In the genomic region with DNA sequence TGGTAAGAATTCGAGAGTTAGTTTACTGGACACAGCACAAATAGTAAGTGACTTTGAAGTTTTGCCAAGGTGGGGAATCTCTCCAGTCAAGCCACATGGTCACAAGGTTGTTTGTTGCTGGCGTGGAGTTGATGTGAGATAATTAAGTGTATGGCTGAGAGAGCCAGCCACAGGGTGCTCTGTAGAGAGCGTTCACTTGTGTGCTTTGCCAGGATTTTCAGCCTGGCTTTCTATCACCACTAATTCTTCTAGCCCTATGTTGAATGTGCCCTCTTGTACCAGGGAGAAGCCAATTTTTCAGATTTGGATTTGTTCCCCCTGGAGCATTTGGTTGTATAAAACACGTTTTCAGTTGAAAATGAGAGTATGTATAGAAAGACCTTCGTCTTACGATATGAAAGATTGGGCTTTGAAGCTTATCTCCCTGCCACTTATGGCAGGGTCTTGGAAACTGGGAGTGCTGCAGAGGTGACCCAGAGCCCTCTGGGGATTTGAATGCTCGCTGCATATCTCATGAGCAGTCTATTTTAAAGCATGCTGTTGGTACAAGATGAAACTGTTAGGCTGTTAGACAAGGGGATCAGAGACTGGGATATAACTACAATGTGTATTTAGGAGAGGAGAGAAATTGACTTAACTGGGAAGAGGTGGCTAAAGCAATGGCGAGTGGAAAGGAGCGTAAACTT, we compare ENCODE assay signal across 17 cellular contexts. TPM values are rescaled to one million over a fixed set of nuclear protein-coding genes. Genes with fewer than 3 reads are reported as not detected.
DNase-seq lines count a peak whose midpoint lies in the region; ATAC-seq, FAIRE-seq and TF ChIP-seq lines count a peak whose summit lies in the region.
"Had no signal": no experiment of that assay in that cellular context is flagged by ENCODE, and none has a peak within 500 bp of the region (broad histone marks: within the 10 kb centered on the region; RNA-seq: fewer than 3 reads in every experiment).

No MANE protein-coding gene starts in this region.

- no peak for DNase-seq in GM12892 (ENCODE audit: insufficient read length)
- DNase-seq in K562 (ENCODE audit: extremely low read depth in 1 of 4, low spot score in 3 of 4) = peak in 2 of 4 experiments; percentile 35 to 54
- peak in 1 of 2 donors; percentile 64 for DNase-seq in heart right ventricle
- DNase-seq in right cardiac atrium = peak in 2 of 3 donors; percentile 25 to 45
- DNase-seq in dermis blood vessel endothelial cell = no peak
- no peak for DNase-seq in GM13977 (ENCODE audit: low spot score)
- no peak for DNase-seq in activated CD4-positive, alpha-beta T cell treated with anti-CD3 and anti-CD28 coated beads for 4 hours
- DNase-seq in vagina (ENCODE audit: extremely low spot score in 2 of 2) = no peak
- DNase-seq: ACHN; CD4-positive, CD25-positive, alpha-beta regulatory T cell; DMS53; GF-D8; H7 had no signal

- TF ChIP-seq CTCF in K562 (IDR thresholded peaks at IDR 0.05 in 2 of 3, conservative IDR thresholded peaks at IDR 0.05 in 1 of 3; ENCODE audit: insufficient read depth in 2 of 3, low read depth in 1 of 3, low read length in 3 of 3) (no peak), heart right ventricle (IDR thresholded peaks at IDR 0.05) (no peak), GM13977 (IDR thresholded peaks at IDR 0.05; ENCODE audit: extremely low read depth, insufficient read depth, missing control alignments) (no peak), vagina (IDR thresholded peaks at IDR 0.05) (no peak)

- H3K27me3 ChIP-seq in K562 (ENCODE audit: control insufficient read depth in 2 of 2, insufficient read depth in 2 of 2, low read length in 2 of 2) = no peaks in the 10 kb centered on the region
- H3K27me3 ChIP-seq in heart right ventricle = no peaks in the 10 kb centered on the region
- no peaks in the 10 kb centered on the region for H3K27me3 ChIP-seq in right cardiac atrium (ENCODE audit: control insufficient read depth, insufficient read depth)
- H3K27me3 ChIP-seq in vagina = no peaks in the 10 kb centered on the region
- H3K27me3 ChIP-seq: BLaER1 treated with 17β-estradiol and CSF1 and Interleukin-3, amounts not matched to agents 10 nM and 100 nM had no signal

- in situ Hi-C loops in K562 (cut with MboI) = no loop called here
- in situ Hi-C loops in GM13977 (cut with MboI; ENCODE audit: low pct_unique_long_range_greater_than_20kb, low sequenced_read_pairs, unreplicated experiment) = no loop called here

- H3K4me3 ChIP-seq in K562 (no peak overlapping the region), heart right ventricle (no peak overlapping the region), right cardiac atrium (ENCODE audit: low read length) (no peak overlapping the region), vagina (no peak overlapping the region)
- H3K4me3 ChIP-seq: BLaER1 treated with 17β-estradiol and CSF1 and Interleukin-3, amounts not matched to agents 10 nM and 100 nM; GM23338 had no signal

- TF ChIP-seq POLR2A in GM12892 (IDR thresholded peaks at IDR 0.05; ENCODE audit: low read depth, low read length) (no peak), K562 (conservative IDR thresholded peaks at IDR 0.05) (no peak), vagina (IDR thresholded peaks at IDR 0.05) (no peak)

- H3K4me1 ChIP-seq in K562 (replicated peaks in 1 of 2; ENCODE audit: control insufficient read depth in 2 of 2, insufficient read depth in 2 of 2, low read length in 2 of 2) = peaks cover 0 to 20% of the 10 kb centered on the region in 2 experiments; a peak in 2 of 5 replicates
- H3K4me1 ChIP-seq in heart right ventricle = peaks cover 0 to 55% (median 22%) of the 10 kb centered on the region in 9 donors
- peaks cover 2% of the 10 kb centered on the region for H3K4me1 ChIP-seq in right cardiac atrium (ENCODE audit: control insufficient read depth, insufficient read depth, low read length)
- no peaks in the 10 kb centered on the region for H3K4me1 ChIP-seq in vagina
- H3K4me1 ChIP-seq: BLaER1 treated with 17β-estradiol and CSF1 and Interleukin-3, amounts not matched to agents 10 nM and 100 nM had no signal

- H3K9ac ChIP-seq in K562 (ENCODE audit: insufficient read depth in 1 of 2, low read depth in 2 of 2, low read length in 2 of 2) = no peak overlapping the region
- H3K9ac ChIP-seq: BLaER1 treated with 17β-estradiol and CSF1 and Interleukin-3, amounts not matched to agents 10 nM and 100 nM had no signal

- H3K27ac ChIP-seq in K562 (ENCODE audit: extremely low read depth, low read depth, low read length) = peak overlapping the region; percentile 19; the same call in 1 of the 3 replicates
- H3K27ac ChIP-seq in heart right ventricle = peak overlapping the region in 9 of 10 donors; percentile 44 to 80 (median 71)
- H3K27ac ChIP-seq in right cardiac atrium (ENCODE audit: low read length) = peak overlapping the region; percentile 71
- no peak overlapping the region for H3K27ac ChIP-seq in vagina
- H3K27ac ChIP-seq: BLaER1 treated with 17β-estradiol and CSF1 and Interleukin-3, amounts not matched to agents 10 nM and 100 nM had no signal

- no peaks in the 10 kb centered on the region for H3K9me1 ChIP-seq in K562 (ENCODE audit: control insufficient read depth, insufficient read depth, low read length)

- no peaks in the 10 kb centered on the region for H3K9me3 ChIP-seq in K562 (replicated peaks; ENCODE audit: control insufficient read depth, insufficient read depth, low read depth, low read length)
- no peaks in the 10 kb centered on the region for H3K9me3 ChIP-seq in heart right ventricle
- no peaks in the 10 kb centered on the region for H3K9me3 ChIP-seq in right cardiac atrium (ENCODE audit: control insufficient read depth, low read length)
- no peaks in the 10 kb centered on the region for H3K9me3 ChIP-seq in vagina
- H3K9me3 ChIP-seq: BLaER1 treated with 17β-estradiol and CSF1 and Interleukin-3, amounts not matched to agents 10 nM and 100 nM had no signal

- TF ChIP-seq RAD21 in K562 (CRISPR knock-in tag; conservative IDR thresholded peaks at IDR 0.05 in 1 of 2, IDR thresholded peaks at IDR 0.05 in 1 of 2) = 0 out of 4 replicates have a peak, but pooled peaks of 1 of the 2 experiments have one; percentile 6

- POLR2A ChIA-PET in K562 (lab: Yijun Ruan, JAX) = no interaction called here

- 29% methylated on average over 9 of the region's 9 CpGs for WGBS in K562 (ENCODE audit: insufficient coverage, low coverage, missing lambda C conversion rate)
- 46 to 65% methylated on average over 9 of the region's 9 CpGs for WGBS in heart right ventricle, 2 donors
- WGBS in right cardiac atrium = 69% methylated on average over 9 of the region's 9 CpGs

- no peaks in the 10 kb centered on the region for H4K20me1 ChIP-seq in K562 (replicated peaks; ENCODE audit: control insufficient read depth, insufficient read depth, low read length)
- H4K20me1 ChIP-seq: BLaER1 treated with 17β-estradiol and CSF1 and Interleukin-3, amounts not matched to agents 10 nM and 100 nM had no signal

- no peak for TF ChIP-seq EP300 in K562 (IDR thresholded peaks at IDR 0.05; ENCODE audit: low read length)

- H3K36me3 ChIP-seq in K562 (ENCODE audit: control insufficient read depth, insufficient read depth, low read length) (peaks cover 16% of the 10 kb centered on the region; the same call in 2 of the 3 replicates), heart right ventricle (peaks cover 0 to 94% (median 8%) of the 10 kb centered on the region in 9 donors), vagina (peaks cover 0 to 39% of the 10 kb centered on the region in 2 donors)

- FAIRE-seq in GM12892 (lab: Jason Lieb, UNC) = peak; percentile 44
- FAIRE-seq in K562 (lab: Jason Lieb, UNC) = peak; percentile 52
- FAIRE-seq: GM19239 had no signal

- BruUV-seq in K562 (replicated peaks; lab: Mats Ljungman, UMichigan) = no TSS peak

- ATAC-seq in K562 = peak; percentile 76
- ATAC-seq in heart right ventricle = peak; percentile 70 to 94 (median 86)
- peak; percentile 85 to 88 for ATAC-seq in right cardiac atrium
- ATAC-seq: GM23338 had no signal

- intact Hi-C loops in K562 (cut with micrococcal nuclease) = no loop called here
- intact Hi-C loops in heart right ventricle (cut with DNase I) = no loop called here
- intact Hi-C loops in right cardiac atrium (cut with DNase I) = no loop called here
- intact Hi-C loops in vagina (cut with DNase I) = no loop called here

- H3K4me2 ChIP-seq in K562 (ENCODE audit: insufficient read depth, low read length) = peak overlapping the region; percentile 13; the same call in 1 of the 2 replicates
- H3K4me2 ChIP-seq: BLaER1 treated with 17β-estradiol and CSF1 and Interleukin-3, amounts not matched to agents 10 nM and 100 nM; GM23338 had no signal

- CTCF ChIA-PET in K562 (lab: Yijun Ruan, JAX; ENCODE audit: low intra/inter-chr PET ratio) = no interaction called here

- H2AFZ ChIP-seq in K562 (ENCODE audit: low read depth, low read length) = peak overlapping the region; percentile 23; the same call in 1 of the 2 replicates
- H2AFZ ChIP-seq: GM23338 had no signal

- no peaks in the 10 kb centered on the region for H3K79me2 ChIP-seq in K562 (ENCODE audit: control insufficient read depth, insufficient read depth, low read length)

RNA-seq across cellular contexts. Expression of a gene that starts 28.6 kb away (rescaled TPM):
- polyA plus RNA-seq in GM12892 (2012; ENCODE audit: missing spikeins) = not detected
- total RNA-seq in K562 (2011; cell fraction: chromatin; rRNA removed; ENCODE audit: low replicate concordance) = not detected in 2 replicates
- total RNA-seq in K562 (2011; cell fraction: nucleolus; rRNA removed) = not detected in 2 replicates
- not detected in 2 replicates for total RNA-seq in K562 (2011; cell fraction: nucleoplasm; rRNA removed)
- total RNA-seq in K562 (2014; rRNA removed) (not detected in 2 replicates), K562 (2014; rRNA removed; fragmentation: Illumina TruSeq; extraction: Trizol) (not detected in 2 replicates), K562 (2015; rRNA removed; fragmentation: Illumina TruSeq; extraction: Trizol) (0.14 TPM in 1 of 2 replicates, not detected in the other), K562 (2021) (not detected in 2 replicates), heart right ventricle (1,000 to 10,000 TPM in 8 of 10 donors, 100 to 1,000 TPM in 2; 648 to 3,929 (median 2,797) TPM), right cardiac atrium (1,000 to 10,000 TPM; 1,004 to 2,037 (median 1,403) TPM), dermis blood vessel endothelial cell (not detected in 2 replicates), vagina (not detected)
- polyA plus RNA-seq in K562 (2011; rRNA removed) (not detected in 2 replicates), K562 (2014; fragmentation: Illumina TruSeq; extraction: Trizol) (not detected in 2 replicates), K562 (2014; fragmentation: Nextera tagmentation; extraction: Ambion mirVana) (not detected), K562 (2014; rRNA removed) (not detected in 2 replicates), heart right ventricle (1,000 to 10,000 TPM in 1 of 2 donors, 100 to 1,000 TPM in 1; 534 to 1,893 TPM), right cardiac atrium (2,317 TPM)
- not detected in 2 replicates for polyA plus RNA-seq in K562 (2011; cell fraction: cytosol; rRNA removed)
- not detected in 2 replicates for polyA plus RNA-seq in K562 (2011; cell fraction: nucleus; rRNA removed)
- 0.28 TPM in 1 of 2 replicates, not detected in the other for polyA plus RNA-seq in K562 (2012)
- polyA minus RNA-seq in K562 (2011; rRNA and poly(A)+ RNA removed) = not detected in 2 replicates
- polyA minus RNA-seq in K562 (2011; cell fraction: cytosol; rRNA and poly(A)+ RNA removed) = not detected in 2 replicates
- not detected in 2 replicates for polyA minus RNA-seq in K562 (2011; cell fraction: nucleus; rRNA and poly(A)+ RNA removed)
- total RNA-seq: A172; CD4-positive, CD25-positive, alpha-beta regulatory T cell; GM23338; H7 had no signal
- polyA plus RNA-seq: CD4-positive, CD25-positive, alpha-beta regulatory T cell; GM23338 had no signal

RNA-seq across cellular contexts. Expression of a gene that starts 56.2 kb away (rescaled TPM):
- polyA plus RNA-seq in GM12892 (2012; ENCODE audit: missing spikeins) = 15.6 TPM
- 19.0 and 53.8 TPM in 2 replicates for total RNA-seq in K562 (2011; cell fraction: chromatin; rRNA removed; ENCODE audit: low replicate concordance)
- 12.2 and 14.1 TPM in 2 replicates for total RNA-seq in K562 (2011; cell fraction: nucleolus; rRNA removed)
- 26.5 and 38.6 TPM in 2 replicates for total RNA-seq in K562 (2011; cell fraction: nucleoplasm; rRNA removed)
- total RNA-seq in K562 (2014; rRNA removed) (7.0 and 8.5 TPM in 2 replicates), K562 (2014; rRNA removed; fragmentation: Illumina TruSeq; extraction: Trizol) (13.9 and 14.6 TPM in 2 replicates), K562 (2015; rRNA removed; fragmentation: Illumina TruSeq; extraction: Trizol) (10.8 and 11.0 TPM in 2 replicates), K562 (2021) (8.7 and 9.5 TPM in 2 replicates), heart right ventricle (1 to 10 TPM; 6.0 to 9.3 (median 6.8) TPM), right cardiac atrium (10 to 100 TPM; 11.2 to 15.5 (median 11.7) TPM), dermis blood vessel endothelial cell (33.5 and 40.4 TPM in 2 replicates), vagina (22.6 TPM)
- polyA plus RNA-seq in K562 (2011; rRNA removed) (14.0 and 18.6 TPM in 2 replicates), K562 (2014; fragmentation: Illumina TruSeq; extraction: Trizol) (10.1 and 12.0 TPM in 2 replicates), K562 (2014; fragmentation: Nextera tagmentation; extraction: Ambion mirVana) (1 to 10 TPM; 4.7 to 4.9 TPM), K562 (2014; rRNA removed) (10.0 and 11.2 TPM in 2 replicates), heart right ventricle (1 to 10 TPM; 8.0 to 9.4 TPM), right cardiac atrium (10.7 TPM)
- polyA plus RNA-seq in K562 (2011; cell fraction: cytosol; rRNA removed) = 5.7 and 9.8 TPM in 2 replicates
- polyA plus RNA-seq in K562 (2011; cell fraction: nucleus; rRNA removed) = 16.0 and 21.6 TPM in 2 replicates
- 7.1 and 10.2 TPM in 2 replicates for polyA plus RNA-seq in K562 (2012)
- polyA minus RNA-seq in K562 (2011; rRNA and poly(A)+ RNA removed) = 21.5 and 21.9 TPM in 2 replicates
- 5.5 and 7.7 TPM in 2 replicates for polyA minus RNA-seq in K562 (2011; cell fraction: cytosol; rRNA and poly(A)+ RNA removed)
- 13.6 and 22.9 TPM in 2 replicates for polyA minus RNA-seq in K562 (2011; cell fraction: nucleus; rRNA and poly(A)+ RNA removed)

Comparison
In these comparisons a context has a peak if more than half of its experiments do, and no peak if none do; other contexts are left out.
1. DNase-seq: peak in right cardiac atrium (2 of 3); none in GM12892 (single experiment), dermis blood vessel endothelial cell (single experiment), GM13977 (single experiment), activated CD4-positive, alpha-beta T cell treated with anti-CD3 and anti-CD28 coated beads for 4 hours (0 of 2) and vagina (0 of 2).
2. RNA of a gene that starts 28.6 kb away (total RNA-seq): 648 to 3,929 TPM in heart right ventricle and 1,004 to 2,037 TPM in right cardiac atrium; 0.14 TPM in K562, not detected in dermis blood vessel endothelial cell and not detected in vagina (single experiment); every median in the first group is over 100 times any median in the second.
3. Peak in every context shown above with its lines, with median percentiles within 50 percentile points of each other: ATAC-seq.